In the genomic region with DNA sequence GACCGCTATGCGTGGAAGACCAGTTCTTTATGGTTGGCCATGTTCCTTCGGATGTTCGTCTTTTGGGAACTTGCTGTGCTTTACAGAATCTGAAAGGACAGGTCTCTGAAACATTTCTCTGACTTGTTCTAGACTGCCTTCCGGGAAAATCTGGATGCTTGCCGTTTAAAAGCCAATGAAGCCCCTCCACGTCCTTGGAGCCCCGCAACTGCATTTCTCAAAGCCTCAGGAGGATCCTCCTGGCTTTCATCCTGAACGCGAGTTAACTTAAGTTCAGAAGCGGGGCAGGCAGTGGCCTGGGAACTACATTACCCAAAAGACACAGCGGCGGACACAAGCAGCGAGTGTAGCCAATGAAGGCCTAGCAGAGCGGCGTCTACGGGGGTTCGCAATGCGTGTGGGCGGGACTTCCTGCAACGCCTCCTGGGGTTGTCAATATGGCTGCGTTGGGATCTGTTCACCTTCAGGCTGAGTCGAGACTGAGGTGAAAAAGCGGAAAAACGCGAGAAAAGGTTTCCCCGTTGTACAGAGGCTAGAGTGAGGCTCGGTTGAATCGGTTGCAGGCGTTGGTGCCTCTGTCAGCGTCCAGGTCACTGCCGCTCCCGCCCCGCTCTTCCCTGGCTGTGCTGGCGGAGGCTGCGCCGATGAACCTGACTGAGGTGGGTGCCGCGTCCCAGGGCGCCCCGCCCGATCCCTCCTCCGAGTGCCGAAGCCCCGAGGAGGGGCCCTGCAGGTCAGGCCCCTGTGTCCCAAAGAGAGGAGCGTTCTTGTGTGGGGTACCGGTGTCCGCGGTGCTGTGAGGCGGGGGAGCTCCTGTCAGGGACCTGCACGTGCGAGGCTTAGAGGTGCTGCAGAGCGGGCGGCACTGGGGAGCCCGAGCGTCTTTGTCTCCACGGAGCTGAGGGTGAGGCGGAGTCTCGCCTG, we compare ENCODE assay signal across 1 cellular context.
TF ChIP-seq lines count a peak whose summit lies in the region.

A gene (plus strand): TSS at position 414 of the 924 bp plus-strand sequence. CDS start 2,455 bp downstream, outside the sequence.

TF ChIP-seq in HepG2, 621 proteins besides CTCF, POLR2A, EP300 and RAD21 (continued from another document):
- TF ChIP-seq, protein P1, sequence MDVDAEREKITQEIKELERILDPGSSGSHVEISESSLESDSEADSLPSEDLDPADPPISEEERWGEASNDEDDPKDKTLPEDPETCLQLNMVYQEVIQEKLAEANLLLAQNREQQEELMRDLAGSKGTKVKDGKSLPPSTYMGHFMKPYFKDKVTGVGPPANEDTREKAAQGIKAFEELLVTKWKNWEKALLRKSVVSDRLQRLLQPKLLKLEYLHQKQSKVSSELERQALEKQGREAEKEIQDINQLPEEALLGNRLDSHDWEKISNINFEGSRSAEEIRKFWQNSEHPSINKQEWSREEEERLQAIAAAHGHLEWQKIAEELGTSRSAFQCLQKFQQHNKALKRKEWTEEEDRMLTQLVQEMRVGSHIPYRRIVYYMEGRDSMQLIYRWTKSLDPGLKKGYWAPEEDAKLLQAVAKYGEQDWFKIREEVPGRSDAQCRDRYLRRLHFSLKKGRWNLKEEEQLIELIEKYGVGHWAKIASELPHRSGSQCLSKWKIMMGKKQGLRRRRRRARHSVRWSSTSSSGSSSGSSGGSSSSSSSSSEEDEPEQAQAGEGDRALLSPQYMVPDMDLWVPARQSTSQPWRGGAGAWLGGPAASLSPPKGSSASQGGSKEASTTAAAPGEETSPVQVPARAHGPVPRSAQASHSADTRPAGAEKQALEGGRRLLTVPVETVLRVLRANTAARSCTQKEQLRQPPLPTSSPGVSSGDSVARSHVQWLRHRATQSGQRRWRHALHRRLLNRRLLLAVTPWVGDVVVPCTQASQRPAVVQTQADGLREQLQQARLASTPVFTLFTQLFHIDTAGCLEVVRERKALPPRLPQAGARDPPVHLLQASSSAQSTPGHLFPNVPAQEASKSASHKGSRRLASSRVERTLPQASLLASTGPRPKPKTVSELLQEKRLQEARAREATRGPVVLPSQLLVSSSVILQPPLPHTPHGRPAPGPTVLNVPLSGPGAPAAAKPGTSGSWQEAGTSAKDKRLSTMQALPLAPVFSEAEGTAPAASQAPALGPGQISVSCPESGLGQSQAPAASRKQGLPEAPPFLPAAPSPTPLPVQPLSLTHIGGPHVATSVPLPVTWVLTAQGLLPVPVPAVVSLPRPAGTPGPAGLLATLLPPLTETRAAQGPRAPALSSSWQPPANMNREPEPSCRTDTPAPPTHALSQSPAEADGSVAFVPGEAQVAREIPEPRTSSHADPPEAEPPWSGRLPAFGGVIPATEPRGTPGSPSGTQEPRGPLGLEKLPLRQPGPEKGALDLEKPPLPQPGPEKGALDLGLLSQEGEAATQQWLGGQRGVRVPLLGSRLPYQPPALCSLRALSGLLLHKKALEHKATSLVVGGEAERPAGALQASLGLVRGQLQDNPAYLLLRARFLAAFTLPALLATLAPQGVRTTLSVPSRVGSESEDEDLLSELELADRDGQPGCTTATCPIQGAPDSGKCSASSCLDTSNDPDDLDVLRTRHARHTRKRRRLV (CRISPR knock-in tag; IDR thresholded peaks at IDR 0.05): peak; percentile 33; the same call in 1 of the 2 replicates
- TF ChIP-seq ZNF598 (CRISPR knock-in tag; IDR thresholded peaks at IDR 0.05; ENCODE audit: borderline replicate concordance): 0 out of 2 replicates have a peak, but pooled peaks have one; percentile 30
- 0 out of 2 replicates have a peak, but pooled peaks have one; percentile 24 for TF ChIP-seq ZNF572 (CRISPR knock-in tag; IDR thresholded peaks at IDR 0.05)
- TF ChIP-seq DMAP1 (CRISPR knock-in tag; IDR thresholded peaks at IDR 0.05): 0 out of 2 replicates have a peak, but pooled peaks have one; percentile 48
- no peak for TF ChIP-seq ZNF121 (CRISPR knock-in tag; IDR thresholded peaks at IDR 0.05)
- TF ChIP-seq, protein P2, sequence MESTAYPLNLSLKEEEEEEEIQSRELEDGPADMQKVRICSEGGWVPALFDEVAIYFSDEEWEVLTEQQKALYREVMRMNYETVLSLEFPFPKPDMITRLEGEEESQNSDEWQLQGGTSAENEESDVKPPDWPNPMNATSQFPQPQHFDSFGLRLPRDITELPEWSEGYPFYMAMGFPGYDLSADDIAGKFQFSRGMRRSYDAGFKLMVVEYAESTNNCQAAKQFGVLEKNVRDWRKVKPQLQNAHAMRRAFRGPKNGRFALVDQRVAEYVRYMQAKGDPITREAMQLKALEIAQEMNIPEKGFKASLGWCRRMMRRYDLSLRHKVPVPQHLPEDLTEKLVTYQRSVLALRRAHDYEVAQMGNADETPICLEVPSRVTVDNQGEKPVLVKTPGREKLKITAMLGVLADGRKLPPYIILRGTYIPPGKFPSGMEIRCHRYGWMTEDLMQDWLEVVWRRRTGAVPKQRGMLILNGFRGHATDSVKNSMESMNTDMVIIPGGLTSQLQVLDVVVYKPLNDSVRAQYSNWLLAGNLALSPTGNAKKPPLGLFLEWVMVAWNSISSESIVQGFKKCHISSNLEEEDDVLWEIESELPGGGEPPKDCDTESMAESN (CRISPR knock-in tag; conservative IDR thresholded peaks at IDR 0.05): peak; percentile 69; the same call in 1 of the 2 replicates
- no peak for TF ChIP-seq ZSCAN21 (CRISPR knock-in tag; IDR thresholded peaks at IDR 0.05; ENCODE audit: borderline replicate concordance)
